In the genomic region with DNA sequence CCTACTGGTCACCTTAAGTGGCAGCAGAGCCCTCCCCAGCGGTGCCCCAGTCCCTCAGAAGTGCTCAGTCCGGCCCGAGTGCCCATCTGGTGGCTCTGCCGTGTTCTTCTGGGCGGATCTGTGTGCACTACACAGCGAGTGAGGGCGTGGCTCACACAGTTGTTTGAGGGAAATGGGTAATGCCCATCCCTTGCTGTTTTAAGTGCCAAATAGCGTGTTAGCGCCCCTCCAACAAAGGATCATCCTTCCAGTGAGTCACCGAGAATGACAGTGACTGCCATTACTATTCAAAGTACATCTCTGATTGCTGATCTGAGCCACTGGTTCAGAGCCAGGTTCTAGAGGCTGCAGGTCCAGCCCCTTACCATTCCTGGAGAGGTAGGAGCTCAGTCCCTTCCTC, we compare ENCODE assay signal across 28 cellular contexts.
"Had no signal": no experiment of that assay in that cellular context is flagged by ENCODE, and none has a peak within 500 bp of the region (broad histone marks: within the 10 kb centered on the region; RNA-seq: fewer than 3 reads in every experiment).

No MANE protein-coding gene starts in this region.

- H3K4me1 ChIP-seq: adrenal gland, pancreas, psoas muscle had no signal

- H2AFZ ChIP-seq: hepatocyte had no signal

- H3K79me2 ChIP-seq: hepatocyte had no signal

- H3K27ac Mint-ChIP-seq: activated naive CD8-positive, alpha-beta T cell; activated T-helper 2 cell treated with anti-CD3 and anti-CD28 coated beads, Interferon-gamma antibody, Interleukin-2, Interleukin-4, amounts not matched to agents 10 μg/mL and 5 μg/mL and 100 μg/mL, durations not matched to agents 14 hours and 24 hours and 36 hours; effector memory CD8-positive, alpha-beta T cell; mesothelial cell of epicardium; stimulated activated naive CD8-positive, alpha-beta T cell treated with anti-CD3 and anti-CD28 coated beads, Interleukin-15, Interleukin-2, amounts not matched to agents 100 ng/mL and 50 ng/mL, for 24 hours had no signal

- H3K36me3 ChIP-seq: adrenal gland, brain microvascular endothelial cell, pancreas, right atrium auricular region had no signal

- H3K27me3 Mint-ChIP-seq: activated naive CD8-positive, alpha-beta T cell; effector memory CD8-positive, alpha-beta T cell; stimulated activated naive CD8-positive, alpha-beta T cell treated with anti-CD3 and anti-CD28 coated beads, Interleukin-15, Interleukin-2, amounts not matched to agents 100 ng/mL and 50 ng/mL, for 24 hours had no signal

- H3K9me3 ChIP-seq: adrenal gland, ascending aorta, pancreas, psoas muscle, right atrium auricular region, tibial artery had no signal

- DNase-seq: activated CD4-positive, alpha-beta T cell treated with anti-CD3 and anti-CD28 coated beads for 1 hour; activated CD4-positive, alpha-beta T cell treated with anti-CD3 and anti-CD28 coated beads, Interleukin-2, amount 50 U/mL, for 4 hours; activated CD8-positive, alpha-beta memory T cell treated with anti-CD3 and anti-CD28 coated beads, Interleukin-2, amount 50 U/mL, for 48 hours; activated naive CD4-positive, alpha-beta T cell; activated T-cell treated with anti-CD3 and anti-CD28 coated beads, Interleukin-2, amount 50 U/mL, for 4 hours; adrenal gland; brain microvascular endothelial cell; caudate nucleus; dermis blood vessel endothelial cell; effector memory CD8-positive, alpha-beta T cell; foreskin melanocyte; glutamatergic neuron; left ventricle myocardium superior; mammary epithelial cell; pancreas; psoas muscle; stimulated activated CD4-positive, alpha-beta T cell treated with anti-CD3 and anti-CD28 coated beads, Interleukin-1b, Interleukin-23, amount 100 ng/mL, for 48 hours; T-helper 9 cell; tibial artery had no signal

- H3K4me1 Mint-ChIP-seq: mesothelial cell of epicardium had no signal

- H3K4me3 Mint-ChIP-seq: activated naive CD8-positive, alpha-beta T cell; activated T-cell treated with anti-CD3 and anti-CD28 coated beads, Interleukin-2, amount 50 U/mL, for 4 hours; effector memory CD8-positive, alpha-beta T cell; mesothelial cell of epicardium; nephron; stimulated activated naive CD8-positive, alpha-beta T cell treated with anti-CD3 and anti-CD28 coated beads, Interleukin-15, Interleukin-2, amounts not matched to agents 100 ng/mL and 50 ng/mL, for 24 hours had no signal

- H3K27ac ChIP-seq: adrenal gland, ascending aorta, brain microvascular endothelial cell, hepatocyte, pancreas, psoas muscle, right atrium auricular region, tibial artery had no signal

- H3K27me3 ChIP-seq: adrenal gland, ascending aorta, brain microvascular endothelial cell, hepatocyte, pancreas, right atrium auricular region, tibial artery had no signal

- ATAC-seq: activated T-cell treated with anti-CD3 and anti-CD28 coated beads, Interleukin-2, amount 50 U/mL, for 4 hours; effector memory CD8-positive, alpha-beta T cell; esophagus mucosa; left ventricle myocardium superior; pancreas; psoas muscle had no signal

- H3K9me3 Mint-ChIP-seq: activated T-cell treated with anti-CD3 and anti-CD28 coated beads, Interleukin-2, amount 50 U/mL, for 4 hours; activated T-helper 2 cell treated with anti-CD3 and anti-CD28 coated beads, Interferon-gamma antibody, Interleukin-2, Interleukin-4, amounts not matched to agents 10 μg/mL and 5 μg/mL and 100 μg/mL, durations not matched to agents 14 hours and 24 hours and 36 hours; effector memory CD8-positive, alpha-beta T cell; mesothelial cell of epicardium; nephron; stimulated activated naive CD8-positive, alpha-beta T cell treated with anti-CD3 and anti-CD28 coated beads, Interleukin-15, Interleukin-2, amounts not matched to agents 100 ng/mL and 50 ng/mL, for 24 hours had no signal

- H3K4me3 ChIP-seq: adrenal gland, ascending aorta, hepatocyte, pancreas, psoas muscle, right atrium auricular region, tibial artery had no signal

- H3K4me2 ChIP-seq: hepatocyte had no signal

- H3K36me3 Mint-ChIP-seq: activated naive CD8-positive, alpha-beta T cell; mesothelial cell of epicardium had no signal
